In genomic region chr9:134329576-134329855, GRCh38 we compare ENCODE assay signal across 1 cellular context.
TF ChIP-seq lines count a peak whose summit lies in the region.

No MANE protein-coding gene starts in this region.

TF ChIP-seq in IMR-90, 13 proteins besides CTCF, POLR2A, EP300 and RAD21:
- TF ChIP-seq RFX5 (IDR thresholded peaks at IDR 0.05; ENCODE audit: low read depth, low read length) (no peak), MAZ (IDR thresholded peaks at IDR 0.05; ENCODE audit: borderline replicate concordance, low read depth, low read length) (no peak), SMC3 (IDR thresholded peaks at IDR 0.05; ENCODE audit: low read depth, low read length) (no peak), MAFK (IDR thresholded peaks at IDR 0.05; ENCODE audit: low read depth, low read length) (no peak), BHLHE40 (IDR thresholded peaks at IDR 0.05; ENCODE audit: low read depth, low read length) (no peak), MXI1 (IDR thresholded peaks at IDR 0.05; ENCODE audit: borderline replicate concordance, low read depth, low read length) (no peak), CEBPB (IDR thresholded peaks at IDR 0.05; ENCODE audit: low read depth, low read length) (no peak), CHD1 (IDR thresholded peaks at IDR 0.05; ENCODE audit: low read depth, low read length) (no peak), RCOR1 (IDR thresholded peaks at IDR 0.05; ENCODE audit: insufficient replicate concordance, low read length) (no peak), USF2 (IDR thresholded peaks at IDR 0.05; ENCODE audit: low read depth, low read length) (no peak), NFE2L2 (IDR thresholded peaks at IDR 0.05; ENCODE audit: low read depth, low read length) (no peak), FOS (IDR thresholded peaks at IDR 0.05; ENCODE audit: low read depth, low read length) (no peak), ELK1 (IDR thresholded peaks at IDR 0.05; ENCODE audit: borderline replicate concordance, low read depth, low read length) (no peak)
TF ChIP-seq in IMR-90: peak in this region for 0.
